ENCODE assay signal across 29 cellular contexts in genomic region chr11:47164321-47164720, GRCh38. TPM values are rescaled to one million over a fixed set of nuclear protein-coding genes. Genes with fewer than 3 reads are reported as not detected.
A peak's percentile ranks its signal among the peaks of the same experiment; 100 is the strongest.
DNase-seq lines count a peak whose midpoint lies in the region; ATAC-seq and TF ChIP-seq lines count a peak whose summit lies in the region.
"Had no signal": no experiment of that assay in that cellular context is flagged by ENCODE, and none has a peak within 500 bp of the region (broad histone marks: within the 10 kb centered on the region; RNA-seq: fewer than 3 reads in every experiment).

No MANE protein-coding gene starts in this region.

- H3K4me1 Mint-ChIP-seq in central memory CD8-positive, alpha-beta T cell, result peaks cover 9% of the 10 kb centered on the region
- H3K4me1 Mint-ChIP-seq in neural crest cell, result no peaks in the 10 kb centered on the region
- H3K4me1 Mint-ChIP-seq: CD14-positive monocyte had no signal

- BruUV-seq in PC-3 (replicated peaks; lab: Mats Ljungman, UMichigan), result no TSS peak

- H3K27ac Mint-ChIP-seq in central memory CD8-positive, alpha-beta T cell (ENCODE audit: low read depth), result no peak overlapping the region
- no peak overlapping the region for H3K27ac Mint-ChIP-seq in neural crest cell (ENCODE audit: unreplicated experiment)
- H3K27ac Mint-ChIP-seq: CD14-positive monocyte had no signal

- no peaks in the 10 kb centered on the region; a peak in 1 of 4 replicates for H3K4me1 ChIP-seq in SK-N-SH (ENCODE audit: control insufficient read depth in 1 of 2, insufficient read depth in 2 of 2, low read depth in 1 of 2, low read length in 1 of 2)
- no peaks in the 10 kb centered on the region for H3K4me1 ChIP-seq in PC-3 (ENCODE audit: insufficient read depth, low read length)
- H3K4me1 ChIP-seq: BE2C had no signal

- no peak for TF ChIP-seq RAD21 in SK-N-SH (IDR thresholded peaks at IDR 0.05; ENCODE audit: low read length)

- H3K36me3 ChIP-seq in SK-N-SH (replicated peaks in 1 of 2; ENCODE audit: control insufficient read depth in 1 of 2, insufficient read depth in 2 of 2, low read length in 1 of 2), result peaks cover 25 to 45% of the 10 kb centered on the region in 2 experiments
- H3K36me3 ChIP-seq in H7 (replicated peaks; ENCODE audit: control insufficient read depth, insufficient read depth, low read length), result peaks cover 33% of the 10 kb centered on the region
- peaks cover 23% of the 10 kb centered on the region; the same call in 1 of the 2 replicates for H3K36me3 ChIP-seq in PC-3 (ENCODE audit: low read depth, low read length)

- DNase-seq in SK-N-SH (no peak), H7 (peak; percentile 40), neural crest cell (ENCODE audit: low read depth, low spot score) (no peak), PC-3 (no peak)
- no peak for DNase-seq in central memory CD8-positive, alpha-beta T cell (ENCODE audit: low spot score in 2 of 2)
- no peak for DNase-seq in activated CD8-positive, alpha-beta memory T cell treated with anti-CD3 and anti-CD28 coated beads, Interleukin-2, amount 50 U/mL, for 4 hours
- DNase-seq: ACHN; BE2C; CD8-positive, alpha-beta memory T cell; DMS 273 treated with DMSO at 0.1 percent for 48 hours; DMS79; EL; GDM1; GOT3; HCEC 1CT; KBM-7; MG63; NCI-H2029; NCI-H446; NCI-H524 treated with DMSO at 0.1 percent for 48 hours; NCI-H774; NK-92 treated with Interleukin-12 subunit alpha and Interleukin-12 subunit beta, amount 100 ng/mL, for 24 hours; RPMI8226; SHP77 had no signal

- peak overlapping the region; percentile 23 for H3K4me3 Mint-ChIP-seq in central memory CD8-positive, alpha-beta T cell
- peak overlapping the region; percentile 23 for H3K4me3 Mint-ChIP-seq in neural crest cell
- H3K4me3 Mint-ChIP-seq: CD14-positive monocyte had no signal

- no peak for TF ChIP-seq EP300 in SK-N-SH (IDR thresholded peaks at IDR 0.05; ENCODE audit: borderline replicate concordance in 1 of 2, low read depth in 1 of 2, low read length in 1 of 2)

- H3K27me3 Mint-ChIP-seq in central memory CD8-positive, alpha-beta T cell, result no peaks in the 10 kb centered on the region
- H3K27me3 Mint-ChIP-seq in neural crest cell (ENCODE audit: low read depth), result peaks cover 6% of the 10 kb centered on the region
- H3K27me3 Mint-ChIP-seq: CD8-positive, alpha-beta memory T cell had no signal

- no peak overlapping the region for H3K4me3 ChIP-seq in SK-N-SH (ENCODE audit: low read depth in 2 of 2, low read length in 1 of 2)
- no peak overlapping the region for H3K4me3 ChIP-seq in H7 (ENCODE audit: insufficient read depth, low read depth, low read length)
- H3K4me3 ChIP-seq in PC-3 (ENCODE audit: low read length), result no peak overlapping the region
- H3K4me3 ChIP-seq: GM12878, MG63 had no signal

- H3K79me2 ChIP-seq in SK-N-SH (ENCODE audit: insufficient read depth), result 0 out of 2 replicates have a peak, but pooled peaks cover under 1% of the 10 kb centered on the region
- H3K79me2 ChIP-seq in PC-3 (ENCODE audit: low read length), result no peaks in the 10 kb centered on the region

- POLR2A ChIA-PET in SK-N-SH (lab: Yijun Ruan, JAX), result no interaction called here
- POLR2A ChIA-PET in PC-3 (lab: Charles Lee; ENCODE audit: unreplicated experiment), result no interaction called here

- H3K27me3 ChIP-seq in SK-N-SH (ENCODE audit: insufficient read depth), result no peaks in the 10 kb centered on the region
- H3K27me3 ChIP-seq in H7 (ENCODE audit: control insufficient read depth, insufficient read depth, low read length), result no peaks in the 10 kb centered on the region
- H3K27me3 ChIP-seq in PC-3 (ENCODE audit: low read length), result no peaks in the 10 kb centered on the region
- H3K27me3 ChIP-seq: BE2C, MG63 had no signal

- intact Hi-C loops in PC-3 (cut with micrococcal nuclease), result no loop called here

- no peaks in the 10 kb centered on the region for H3K9me3 Mint-ChIP-seq in central memory CD8-positive, alpha-beta T cell
- H3K9me3 Mint-ChIP-seq in neural crest cell, result no peaks in the 10 kb centered on the region
- H3K9me3 Mint-ChIP-seq: CD14-positive monocyte; CD8-positive, alpha-beta memory T cell had no signal

- H2AFZ ChIP-seq in SK-N-SH (ENCODE audit: low read depth) (no peak overlapping the region), PC-3 (ENCODE audit: low read length) (no peak overlapping the region)

- ATAC-seq in SK-N-SH treated with all-trans-retinoic acid at 6 μM for 48 hours (no peak), PC-3 (no peak), HG03139 (IDR thresholded peaks at IDR 0.05; ENCODE audit: unreplicated experiment) (no peak)
- ATAC-seq in central memory CD8-positive, alpha-beta T cell (replicated peaks; ENCODE audit: extremely low read depth, poor library complexity, severe bottlenecking), result no peak
- ATAC-seq: GM12878 had no signal

- H3K27ac ChIP-seq in SK-N-SH (ENCODE audit: low read depth in 2 of 2, low read length in 1 of 2) (no peak overlapping the region), PC-3 (ENCODE audit: low read length) (no peak overlapping the region)
- H3K27ac ChIP-seq: 22Rv1 had no signal

- H3K9me3 ChIP-seq in SK-N-SH (no peaks in the 10 kb centered on the region), PC-3 (ENCODE audit: low read length) (no peaks in the 10 kb centered on the region)
- H3K9me3 ChIP-seq: BE2C, MG63 had no signal

- H4K20me1 ChIP-seq in SK-N-SH (ENCODE audit: insufficient read depth) (peaks cover 8% of the 10 kb centered on the region; the same call in 1 of the 2 replicates), PC-3 (ENCODE audit: low read length) (no peaks in the 10 kb centered on the region)

- H3F3A ChIP-seq in SK-N-SH (replicated peaks; ENCODE audit: insufficient read depth) (peaks cover 18% of the 10 kb centered on the region), PC-3 (ENCODE audit: low read length, unreplicated experiment) (no peaks in the 10 kb centered on the region)

- 96% methylated on average over 4 of the region's 4 CpGs for WGBS in SK-N-SH (ENCODE audit: low lambda C conversion rate)

- no peak overlapping the region for H3K9ac ChIP-seq in SK-N-SH
- no peak overlapping the region for H3K9ac ChIP-seq in PC-3 (ENCODE audit: low read length)

- H3K36me3 Mint-ChIP-seq in central memory CD8-positive, alpha-beta T cell (ENCODE audit: insufficient read depth), result peaks cover 33% of the 10 kb centered on the region
- H3K36me3 Mint-ChIP-seq in neural crest cell (ENCODE audit: low read depth), result no peaks in the 10 kb centered on the region

- no peak overlapping the region for H3K4me2 ChIP-seq in SK-N-SH
- no peak overlapping the region for H3K4me2 ChIP-seq in PC-3 (ENCODE audit: low read length)

- H3K9me2 ChIP-seq in SK-N-SH, result no peaks in the 10 kb centered on the region
- no peaks in the 10 kb centered on the region for H3K9me2 ChIP-seq in PC-3 (replicated peaks; ENCODE audit: low read length)

- no peak for TF ChIP-seq CTCF in SK-N-SH (IDR thresholded peaks at IDR 0.05)
- TF ChIP-seq CTCF in neural crest cell (conservative IDR thresholded peaks at IDR 0.05), result no peak
- no peak for TF ChIP-seq CTCF in PC-3 (conservative IDR thresholded peaks at IDR 0.05; ENCODE audit: low read depth, low read length)

- CTCF ChIA-PET in SK-N-SH (lab: Yijun Ruan, JAX) (interaction anchor here (3.0 to 4.4 kb wide), 2 partner anchors 11 to 95 kb away, joined by 10 to 48 read pairs; no protein-coding TSS in a partner anchor), PC-3 (lab: Charles Lee) (no interaction called here)

TF ChIP-seq in SK-N-SH, 30 proteins besides CTCF, POLR2A, EP300 and RAD21:
- TF ChIP-seq JUND (IDR thresholded peaks at IDR 0.05) (no peak), POLR2AphosphoS5 (IDR thresholded peaks at IDR 0.05; ENCODE audit: low read depth, low read length) (peak; percentile 9; the same call in 1 of the 2 replicates)

TF ChIP-seq in SK-N-SH treated with all-trans-retinoic acid at 6 μM for 48 hours, 23 proteins besides CTCF, POLR2A, EP300 and RAD21:
- TF ChIP-seq PPARA (CRISPR knock-in tag; IDR thresholded peaks at IDR 0.05; ENCODE audit: borderline replicate concordance), result no peak
- TF ChIP-seq TOX (CRISPR knock-in tag; IDR thresholded peaks at IDR 0.05; ENCODE audit: borderline replicate concordance), result no peak
- TF ChIP-seq ZC3H10 (CRISPR knock-in tag; IDR thresholded peaks at IDR 0.05), result no peak

RNA-seq across cellular contexts. Expression of gene ARFGAP2, which starts 12.4 kb away (rescaled TPM):
- polyA plus RNA-seq in SK-N-SH (2012; rRNA removed), result 52.5 and 64.0 TPM in 2 replicates
- 26.8 and 42.2 TPM in 2 replicates for polyA plus RNA-seq in SK-N-SH (2012; cell fraction: cytosol; rRNA removed)
- polyA plus RNA-seq in SK-N-SH (2012; cell fraction: nucleus; rRNA removed), result 133 and 150 TPM in 2 replicates
- 84.4 and 94.7 TPM in 2 replicates for total RNA-seq in H7 (2014; rRNA removed; shearing (Covaris generic))
- 108 and 110 TPM in 2 replicates for total RNA-seq in neural crest cell
- 97.5 and 125 TPM in 2 replicates for total RNA-seq in PC-3 (2014; rRNA removed)

RNA-seq across cellular contexts. Expression of gene PACSIN3, which starts 21.9 kb away (rescaled TPM):
- 24.4 and 31.1 TPM in 2 replicates for polyA plus RNA-seq in SK-N-SH (2012; rRNA removed)
- polyA plus RNA-seq in SK-N-SH (2012; cell fraction: cytosol; rRNA removed), result 15.8 and 23.6 TPM in 2 replicates
- 23.4 and 33.0 TPM in 2 replicates for polyA plus RNA-seq in SK-N-SH (2012; cell fraction: nucleus; rRNA removed)
- total RNA-seq in H7 (2014; rRNA removed; shearing (Covaris generic)), result 67.6 and 76.2 TPM in 2 replicates
- 56.4 and 57.0 TPM in 2 replicates for total RNA-seq in neural crest cell
- total RNA-seq in PC-3 (2014; rRNA removed), result 83.9 and 129 TPM in 2 replicates
- polyA plus RNA-seq: CD14-positive monocyte; CD8-positive, alpha-beta memory T cell had no signal

RNA-seq across cellular contexts. Expression of gene DDB2, which starts 50.5 kb away (rescaled TPM):
- 83.5 and 95.5 TPM in 2 replicates for polyA plus RNA-seq in SK-N-SH (2012; rRNA removed)
- 65.2 and 68.4 TPM in 2 replicates for polyA plus RNA-seq in SK-N-SH (2012; cell fraction: cytosol; rRNA removed)
- 224 and 254 TPM in 2 replicates for polyA plus RNA-seq in SK-N-SH (2012; cell fraction: nucleus; rRNA removed)
- total RNA-seq in H7 (2014; rRNA removed; shearing (Covaris generic)), result 13.9 and 23.7 TPM in 2 replicates
- total RNA-seq in neural crest cell (32.2 and 33.9 TPM in 2 replicates), PC-3 (2014; rRNA removed) (45.4 and 54.5 TPM in 2 replicates)
